In the genomic region with DNA sequence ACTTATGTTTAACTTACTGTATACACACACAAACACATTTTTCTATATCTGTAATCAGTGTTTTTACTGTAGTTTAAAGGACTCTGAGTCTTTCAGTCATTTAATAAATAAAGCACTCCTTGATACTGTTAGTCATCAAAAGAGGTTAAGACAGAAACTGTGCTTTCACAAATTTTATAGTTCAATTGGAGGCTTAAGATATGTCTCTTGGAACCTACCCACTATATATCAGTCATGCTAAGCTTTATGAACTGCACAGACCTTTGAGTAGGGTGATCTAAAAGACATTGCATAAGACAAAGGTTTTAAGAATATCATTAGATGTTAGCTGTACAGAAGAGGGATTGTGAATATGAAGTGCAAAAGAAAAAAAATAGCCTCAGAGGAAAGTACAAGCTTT, we compare ENCODE assay signal across 15 cellular contexts. TPM values are rescaled to one million over a fixed set of nuclear protein-coding genes. Genes with fewer than 3 reads are reported as not detected.
DNase-seq lines count a peak whose midpoint lies in the region; ATAC-seq and TF ChIP-seq lines count a peak whose summit lies in the region.
"Had no signal": no experiment of that assay in that cellular context is flagged by ENCODE, and none has a peak within 500 bp of the region (broad histone marks: within the 10 kb centered on the region; RNA-seq: fewer than 3 reads in every experiment).

No MANE protein-coding gene starts in this region.

- H3K79me2 ChIP-seq in PC-3 (ENCODE audit: low read length): peaks cover 43% of the 10 kb centered on the region

- CTCF ChIA-PET in PC-3 (lab: Charles Lee): no interaction called here

- ATAC-seq in activated naive CD8-positive, alpha-beta T cell treated with anti-CD3 and anti-CD28 coated beads, Interleukin-2, amount 50 U/mL, for 24 hours: peak; percentile 63
- ATAC-seq in PC-3: peak; percentile 78
- ATAC-seq in GM18511 (IDR thresholded peaks at IDR 0.05; ENCODE audit: unreplicated experiment): no peak

- no peak for TF ChIP-seq CTCF in PC-3 (conservative IDR thresholded peaks at IDR 0.05; ENCODE audit: low read depth, low read length)
- no peak for TF ChIP-seq CTCF in fibroblast of villous mesenchyme (IDR thresholded peaks at IDR 0.05; ENCODE audit: insufficient read depth, low read depth, low read length)

- no peak overlapping the region for H3K4me3 Mint-ChIP-seq in activated naive CD8-positive, alpha-beta T cell treated with anti-CD3 and anti-CD28 coated beads, Interleukin-2, amount 50 U/mL, for 24 hours
- H3K4me3 Mint-ChIP-seq in activated naive CD8-positive, alpha-beta T cell treated with anti-CD3 and anti-CD28 coated beads for 36 hours: no peak overlapping the region
- H3K4me3 Mint-ChIP-seq: HFFc6 had no signal

- no peaks in the 10 kb centered on the region for H3F3A ChIP-seq in PC-3 (ENCODE audit: low read length, unreplicated experiment)

- H4K20me1 ChIP-seq in PC-3 (ENCODE audit: low read length): 0 out of 2 replicates have a peak, but pooled peaks cover 4% of the 10 kb centered on the region

- peaks cover 32% of the 10 kb centered on the region for H3K36me3 Mint-ChIP-seq in activated naive CD8-positive, alpha-beta T cell treated with anti-CD3 and anti-CD28 coated beads, Interleukin-2, amount 50 U/mL, for 24 hours (ENCODE audit: low read depth)
- peaks cover 12% of the 10 kb centered on the region for H3K36me3 Mint-ChIP-seq in activated naive CD8-positive, alpha-beta T cell treated with anti-CD3 and anti-CD28 coated beads for 36 hours

- peak overlapping the region; percentile 59 for H3K27ac ChIP-seq in PC-3 (ENCODE audit: low read length)

- no peaks in the 10 kb centered on the region for H3K9me3 Mint-ChIP-seq in activated naive CD8-positive, alpha-beta T cell treated with anti-CD3 and anti-CD28 coated beads, Interleukin-2, amount 50 U/mL, for 24 hours
- no peaks in the 10 kb centered on the region for H3K9me3 Mint-ChIP-seq in activated naive CD8-positive, alpha-beta T cell treated with anti-CD3 and anti-CD28 coated beads for 36 hours
- H3K9me3 Mint-ChIP-seq: HFFc6 had no signal

- no peaks in the 10 kb centered on the region for H3K9me3 ChIP-seq in PC-3 (ENCODE audit: low read length)
- H3K9me3 ChIP-seq: Caco-2 had no signal

- peaks cover 30% of the 10 kb centered on the region for H3K4me1 ChIP-seq in PC-3 (ENCODE audit: insufficient read depth, low read length)
- H3K4me1 ChIP-seq: Caco-2 had no signal

- peaks cover 60% of the 10 kb centered on the region for H3K36me3 ChIP-seq in PC-3 (ENCODE audit: low read depth, low read length)

- peak overlapping the region; percentile 17; the same call in 1 of the 2 replicates for H3K4me2 ChIP-seq in PC-3 (ENCODE audit: low read length)

- H3K4me3 ChIP-seq in PC-3 (ENCODE audit: low read length) (no peak overlapping the region), fibroblast of villous mesenchyme (ENCODE audit: low read depth, low read length) (no peak overlapping the region)

- no TSS peak for BruUV-seq in PC-3 (replicated peaks; lab: Mats Ljungman, UMichigan)

- intact Hi-C loops in PC-3 (cut with micrococcal nuclease): loop anchor here (1.0 to 5.0 kb wide), 2 partner anchors 40 to 79 kb away; no protein-coding TSS in a partner anchor

- H3K27me3 ChIP-seq in PC-3 (ENCODE audit: low read length): no peaks in the 10 kb centered on the region

- no peak for DNase-seq in activated naive CD8-positive, alpha-beta T cell treated with anti-CD3 and anti-CD28 coated beads, Interleukin-2, amount 50 U/mL, for 24 hours
- no peak for DNase-seq in activated naive CD8-positive, alpha-beta T cell treated with anti-CD3 and anti-CD28 coated beads for 36 hours
- DNase-seq in PC-3: peak; percentile 32
- DNase-seq in fibroblast of villous mesenchyme (ENCODE audit: low read depth): peak; percentile 11
- no peak for DNase-seq in iPS-NIHi7 (ENCODE audit: extremely low spot score)
- DNase-seq in NCI-H774 (lab: John Stamatoyannopoulos, UW): no peak
- DNase-seq: Caco-2, EL, HFFc6, KBM-7, NCI-H1048, NCI-H2081 treated with DMSO at 0.1 percent for 48 hours, NCI-H510A treated with DMSO at 0.1 percent for 48 hours, SHP77 had no signal

- peaks cover 19% of the 10 kb centered on the region for H3K4me1 Mint-ChIP-seq in activated naive CD8-positive, alpha-beta T cell treated with anti-CD3 and anti-CD28 coated beads, Interleukin-2, amount 50 U/mL, for 24 hours
- peaks cover 18% of the 10 kb centered on the region for H3K4me1 Mint-ChIP-seq in activated naive CD8-positive, alpha-beta T cell treated with anti-CD3 and anti-CD28 coated beads for 36 hours

- no peak overlapping the region for H2AFZ ChIP-seq in PC-3 (ENCODE audit: low read length)

- H3K9ac ChIP-seq in PC-3 (ENCODE audit: low read length): no peak overlapping the region

- no peaks in the 10 kb centered on the region for H3K9me2 ChIP-seq in PC-3 (replicated peaks; ENCODE audit: low read length)

- POLR2A ChIA-PET in PC-3 (lab: Charles Lee; ENCODE audit: unreplicated experiment): no interaction called here

- H3K27ac Mint-ChIP-seq in activated naive CD8-positive, alpha-beta T cell treated with anti-CD3 and anti-CD28 coated beads, Interleukin-2, amount 50 U/mL, for 24 hours: peak overlapping the region; percentile 29
- H3K27ac Mint-ChIP-seq in activated naive CD8-positive, alpha-beta T cell treated with anti-CD3 and anti-CD28 coated beads for 36 hours: no peak overlapping the region
- H3K27ac Mint-ChIP-seq: HFFc6 had no signal

- H3K27me3 Mint-ChIP-seq in activated naive CD8-positive, alpha-beta T cell treated with anti-CD3 and anti-CD28 coated beads, Interleukin-2, amount 50 U/mL, for 24 hours: no peaks in the 10 kb centered on the region
- H3K27me3 Mint-ChIP-seq in activated naive CD8-positive, alpha-beta T cell treated with anti-CD3 and anti-CD28 coated beads for 36 hours: no peaks in the 10 kb centered on the region

RNA-seq across cellular contexts. Expression of gene CHMP2B, which starts 19.6 kb away (rescaled TPM):
- 10 to 100 TPM; 30.5 to 34.5 TPM for total RNA-seq in activated naive CD8-positive, alpha-beta T cell treated with anti-CD3 and anti-CD28 coated beads for 36 hours
- total RNA-seq in PC-3 (2014; rRNA removed) (40.1 and 49.4 TPM in 2 replicates), fibroblast of villous mesenchyme (39.0 and 51.4 TPM in 2 replicates)

RNA-seq across cellular contexts. Expression of gene POU1F1, which starts 29.7 kb away (rescaled TPM):
- not detected for total RNA-seq in activated naive CD8-positive, alpha-beta T cell treated with anti-CD3 and anti-CD28 coated beads for 36 hours
- total RNA-seq in PC-3 (2014; rRNA removed): not detected in 2 replicates
- total RNA-seq in fibroblast of villous mesenchyme: not detected in 2 replicates
- total RNA-seq: Caco-2, HFFc6 had no signal

Comparison
In these comparisons a context has a peak if more than half of its experiments do, and no peak if none do; other contexts are left out.
1. DNase-seq: peak in PC-3 (single experiment) and fibroblast of villous mesenchyme (single experiment); none in activated naive CD8-positive, alpha-beta T cell treated with anti-CD3 and anti-CD28 coated beads, Interleukin-2, amount 50 U/mL, for 24 hours (single experiment), activated naive CD8-positive, alpha-beta T cell treated with anti-CD3 and anti-CD28 coated beads for 36 hours (single experiment), iPS-NIHi7 (single experiment) and NCI-H774 (single experiment).